ENCODE assay signal across 10 cellular contexts in genomic region chrX:100731441-100732281, GRCh38.
DNase-seq lines count a peak whose midpoint lies in the region; ATAC-seq and TF ChIP-seq lines count a peak whose summit lies in the region.
"Had no signal": no experiment of that assay in that cellular context is flagged by ENCODE, and none has a peak within 500 bp of the region (broad histone marks: within the 10 kb centered on the region; RNA-seq: fewer than 3 reads in every experiment).

TSS of gene SYTL4 (minus strand) at chrX:100732121. CDS start at chrX:100702037, 30,084 bp downstream.

- DNase-seq in D341Med (ENCODE audit: low spot score), result peak; percentile 59
- peak; percentile 52 for DNase-seq in NCI-H2227 (lab: John Stamatoyannopoulos, UW; ENCODE audit: unreplicated experiment)
- peak; percentile 70 to 72 for DNase-seq in erythroblast (lab: John Stamatoyannopoulos, UW)
- no peak for DNase-seq in Ammon's horn (ENCODE audit: low spot score)
- DNase-seq in NOMO-1 (lab: John Stamatoyannopoulos, UW; ENCODE audit: unreplicated experiment in 2 of 2), result no peak
- DNase-seq in cerebellar cortex (ENCODE audit: low spot score), result no peak

- peak; percentile 45 for TF ChIP-seq POLR2A in erythroblast (IDR thresholded peaks at IDR 0.05; ENCODE audit: low read length)

- no peaks in the 10 kb centered on the region for H3K36me3 ChIP-seq in muscle layer of colon (ENCODE audit: insufficient read depth, low read length)
- H3K36me3 ChIP-seq: neutrophil had no signal

- peaks cover 0 to 12% of the 10 kb centered on the region in 2 donors for H3K27me3 ChIP-seq in muscle layer of colon (ENCODE audit: control insufficient read depth in 1 of 2, insufficient read depth in 2 of 2, low read length in 2 of 2)

- no peak for ATAC-seq in GM18858 (IDR thresholded peaks at IDR 0.05; ENCODE audit: unreplicated experiment)

- peak within 1 kb of the TSS; percentile 34 for H3K27ac ChIP-seq in muscle layer of colon (ENCODE audit: low read depth, low read length)
- H3K27ac ChIP-seq: HL-60, neutrophil had no signal

- no peaks in the 10 kb centered on the region for H3K9me3 ChIP-seq in muscle layer of colon (ENCODE audit: low read length)
- H3K9me3 ChIP-seq: neutrophil had no signal

- no peaks in the 10 kb centered on the region for H3K4me1 ChIP-seq in muscle layer of colon (ENCODE audit: insufficient read depth, low read length)

- H3K9ac ChIP-seq in muscle layer of colon (ENCODE audit: low read length), result no peak within 1 kb of the TSS

- H3K4me3 ChIP-seq in muscle layer of colon (ENCODE audit: low read depth in 1 of 2, low read length in 2 of 2), result peak within 1 kb of the TSS; percentile 63 to 71

Comparison
In these comparisons a context has a peak if more than half of its experiments do, and no peak if none do; other contexts are left out.
1. DNase-seq: peak in D341Med (single experiment), NCI-H2227 (single experiment) and erythroblast (2 of 2); none in Ammon's horn (single experiment), NOMO-1 (0 of 2) and cerebellar cortex (single experiment).